36 cellular contexts compared by ENCODE assay signal in the genomic region with DNA sequence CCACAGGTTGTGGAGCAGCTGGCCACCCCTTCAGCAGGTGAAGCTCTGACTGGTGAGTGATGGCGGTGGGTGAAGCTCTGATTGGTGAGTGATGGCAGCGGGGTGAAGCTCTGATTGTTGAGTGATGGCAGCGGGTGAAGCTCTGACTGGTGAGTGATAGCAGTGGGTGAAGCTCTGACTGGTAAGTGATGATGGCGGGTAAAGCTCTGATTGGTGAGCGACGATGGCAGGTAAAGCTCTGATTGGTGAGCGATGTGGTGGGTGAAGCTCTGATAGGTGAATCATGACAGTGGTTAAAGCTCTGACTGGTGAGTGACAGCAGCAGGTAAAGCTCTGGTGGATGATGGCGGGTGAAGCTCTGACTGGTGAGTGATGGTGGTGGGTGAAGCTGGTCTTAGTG. TPM values are rescaled to one million over a fixed set of nuclear protein-coding genes. Genes with fewer than 3 reads are reported as not detected.
"Had no signal": no experiment of that assay in that cellular context is flagged by ENCODE, and none has a peak within 500 bp of the region (broad histone marks: within the 10 kb centered on the region; RNA-seq: fewer than 3 reads in every experiment).

No MANE protein-coding gene starts in this region.

- H3K4me1 Mint-ChIP-seq: activated B cell treated with CpG ODN at 0.5 μM for 24 hours; activated CD8-positive, alpha-beta memory T cell treated with anti-CD3 and anti-CD28 coated beads, Interleukin-2, amount 10 ng/mL, durations not matched to agents 7 days and 5 days; activated naive CD4-positive, alpha-beta T cell treated with anti-CD3 and anti-CD28 coated beads, Interleukin-2, amount 10 ng/mL, durations not matched to agents 7 days and 5 days; activated naive CD8-positive, alpha-beta T cell treated with anti-CD3 and anti-CD28 coated beads, Interleukin-2, amount 10 ng/mL, durations not matched to agents 7 days and 5 days; brain had no signal

- H3K36me3 ChIP-seq: ascending aorta, breast epithelium, cardiac muscle cell, esophagus squamous epithelium, gastroesophageal sphincter, heart right ventricle, WERI-Rb-1 had no signal

- H3K27ac Mint-ChIP-seq: activated B cell treated with CpG ODN at 0.5 μM for 24 hours; activated CD8-positive, alpha-beta memory T cell treated with anti-CD3 and anti-CD28 coated beads, Interleukin-2, amount 10 ng/mL, durations not matched to agents 7 days and 5 days; activated CD8-positive, alpha-beta T cell treated with anti-CD3 and anti-CD28 coated beads for 36 hours; activated naive CD4-positive, alpha-beta T cell treated with anti-CD3 and anti-CD28 coated beads, Interleukin-2, amount 10 ng/mL, durations not matched to agents 7 days and 5 days; activated naive CD4-positive, alpha-beta T cell treated with anti-CD3 and anti-CD28 coated beads, Interleukin-2, amount 50 U/mL, for 72 hours; activated naive CD8-positive, alpha-beta T cell treated with anti-CD3 and anti-CD28 coated beads, Interleukin-2, amount 10 ng/mL, durations not matched to agents 7 days and 5 days; activated T-cell treated with anti-CD3 and anti-CD28 coated beads, Interleukin-2, amount 50 U/mL, for 24 hours; activated T-cell treated with anti-CD3 and anti-CD28 coated beads, Interleukin-2, amount 50 U/mL, for 72 hours; brain; dendritic cell treated with granulocyte-macrophage colony-stimulating factor and Interleukin-4, amounts not matched to agents 40 ng/mL and 50 ng/mL, for 4 days; endodermal cell had no signal

- H3K4me3 Mint-ChIP-seq: activated B cell treated with CpG ODN at 0.5 μM for 24 hours; activated CD8-positive, alpha-beta memory T cell treated with anti-CD3 and anti-CD28 coated beads, Interleukin-2, amount 10 ng/mL, durations not matched to agents 7 days and 5 days; activated CD8-positive, alpha-beta T cell treated with anti-CD3 and anti-CD28 coated beads for 36 hours; activated naive CD4-positive, alpha-beta T cell treated with anti-CD3 and anti-CD28 coated beads, Interleukin-2, amount 10 ng/mL, durations not matched to agents 7 days and 5 days; activated naive CD8-positive, alpha-beta T cell treated with anti-CD3 and anti-CD28 coated beads, Interleukin-2, amount 10 ng/mL, durations not matched to agents 7 days and 5 days; activated T-cell treated with anti-CD3 and anti-CD28 coated beads, Interleukin-2, amount 50 U/mL, for 24 hours; activated T-cell treated with anti-CD3 and anti-CD28 coated beads, Interleukin-2, amount 50 U/mL, for 72 hours; brain; dendritic cell treated with granulocyte-macrophage colony-stimulating factor and Interleukin-4, amounts not matched to agents 40 ng/mL and 50 ng/mL, for 4 days; endodermal cell had no signal

- H3K9me3 Mint-ChIP-seq: activated T-cell treated with anti-CD3 and anti-CD28 coated beads, Interleukin-2, amount 50 U/mL, for 72 hours had no signal

- H3K27ac ChIP-seq: ascending aorta, breast epithelium, cardiac muscle cell, coronary artery, dorsolateral prefrontal cortex, esophagus squamous epithelium, gastroesophageal sphincter, heart right ventricle, WERI-Rb-1 had no signal

- H3K36me3 Mint-ChIP-seq: activated CD8-positive, alpha-beta memory T cell treated with anti-CD3 and anti-CD28 coated beads, Interleukin-2, amount 10 ng/mL, durations not matched to agents 7 days and 5 days; activated naive CD4-positive, alpha-beta T cell treated with anti-CD3 and anti-CD28 coated beads, Interleukin-2, amount 10 ng/mL, durations not matched to agents 7 days and 5 days; brain had no signal

- H3K27me3 Mint-ChIP-seq: activated CD8-positive, alpha-beta T cell treated with anti-CD3 and anti-CD28 coated beads for 36 hours; dendritic cell treated with granulocyte-macrophage colony-stimulating factor and Interleukin-4, amounts not matched to agents 40 ng/mL and 50 ng/mL, for 4 days had no signal

- ATAC-seq: activated CD4-positive, CD25-positive, alpha-beta regulatory T cell treated with anti-CD3 and anti-CD28 coated beads, Interleukin-2, amount 50 U/mL, for 24 hours; activated CD8-positive, alpha-beta memory T cell treated with anti-CD3 and anti-CD28 coated beads, Interleukin-2, amount 10 ng/mL, durations not matched to agents 7 days and 5 days; activated CD8-positive, alpha-beta T cell treated with anti-CD3 and anti-CD28 coated beads for 36 hours; activated naive CD4-positive, alpha-beta T cell treated with anti-CD3 and anti-CD28 coated beads, Interleukin-2, amount 50 U/mL, for 72 hours; activated T-cell treated with anti-CD3 and anti-CD28 coated beads, Interleukin-2, amount 50 U/mL, for 72 hours; gastroesophageal sphincter; heart right ventricle had no signal

- H3K4me3 ChIP-seq: ascending aorta, breast epithelium, cardiac muscle cell, coronary artery, dorsolateral prefrontal cortex, esophagus squamous epithelium, gastroesophageal sphincter, heart right ventricle had no signal

- H3K27me3 ChIP-seq: ascending aorta, breast epithelium, cardiac muscle cell had no signal

- H3K4me1 ChIP-seq: ascending aorta, breast epithelium, gastroesophageal sphincter had no signal

- DNase-seq: activated B cell treated with CpG ODN at 0.5 μM for 24 hours; activated CD4-positive, alpha-beta T cell treated with anti-CD3 and anti-CD28 coated beads for 48 hours; activated CD4-positive, alpha-beta T cell treated with anti-CD3 and anti-CD28 coated beads, Interleukin-2, amount 50 U/mL, for 1 hour; activated CD4-positive, alpha-beta T cell treated with anti-CD3 and anti-CD28 coated beads, Interleukin-2, amount 50 U/mL, for 48 hours; activated CD8-positive, alpha-beta memory T cell treated with anti-CD3 and anti-CD28 coated beads, Interleukin-2, amount 10 ng/mL, durations not matched to agents 7 days and 5 days; activated CD8-positive, alpha-beta memory T cell treated with anti-CD3 and anti-CD28 coated beads, Interleukin-2, amount 50 U/mL, for 48 hours; activated CD8-positive, alpha-beta T cell treated with anti-CD3 and anti-CD28 coated beads for 36 hours; activated gamma-delta T cell; activated naive CD4-positive, alpha-beta T cell; activated naive CD4-positive, alpha-beta T cell treated with anti-CD3 and anti-CD28 coated beads, Interleukin-2, amount 10 ng/mL, durations not matched to agents 7 days and 5 days; activated naive CD8-positive, alpha-beta T cell treated with anti-CD3 and anti-CD28 coated beads, Interleukin-2, amount 10 ng/mL, durations not matched to agents 7 days and 5 days; activated T-cell treated with anti-CD3 and anti-CD28 coated beads for 4 hours; activated T-cell treated with anti-CD3 and anti-CD28 coated beads, Interleukin-2, amount 50 U/mL, for 24 hours; activated T-cell treated with anti-CD3 and anti-CD28 coated beads, Interleukin-2, amount 50 U/mL, for 72 hours; central memory CD4-positive, alpha-beta T cell; dorsolateral prefrontal cortex; effector memory CD4-positive, alpha-beta T cell; endodermal cell; esophagus squamous epithelium; foreskin melanocyte; heart right ventricle; T-helper 2 cell; WERI-Rb-1 had no signal

- FAIRE-seq: TTC549 had no signal

- H3K9me3 ChIP-seq: ascending aorta, esophagus squamous epithelium, gastroesophageal sphincter had no signal

RNA-seq across cellular contexts. Expression of a gene that starts 9.4 kb away (rescaled TPM):
- total RNA-seq: activated B cell treated with CpG ODN at 0.5 μM for 24 hours; activated CD8-positive, alpha-beta memory T cell treated with anti-CD3 and anti-CD28 coated beads for 36 hours; activated CD8-positive, alpha-beta memory T cell treated with anti-CD3 and anti-CD28 coated beads, Interleukin-2, amount 10 ng/mL, durations not matched to agents 7 days and 5 days; activated CD8-positive, alpha-beta T cell treated with anti-CD3 and anti-CD28 coated beads for 36 hours; activated naive CD4-positive, alpha-beta T cell treated with anti-CD3 and anti-CD28 coated beads, Interleukin-2, amount 50 U/mL, for 72 hours; activated naive CD8-positive, alpha-beta T cell treated with anti-CD3 and anti-CD28 coated beads, Interleukin-2, amount 10 ng/mL, durations not matched to agents 7 days and 5 days; activated T-cell treated with anti-CD3 and anti-CD28 coated beads, Interleukin-2, amount 50 U/mL, for 72 hours; fibroblast of lung; fibroblast of villous mesenchyme had no signal
- polyA plus RNA-seq: cardiac muscle cell, fibroblast of lung had no signal
